25 cellular contexts compared by ENCODE assay signal in genomic region chr1:220631238-220631842, GRCh38. TPM values are rescaled to one million over a fixed set of nuclear protein-coding genes. Genes with fewer than 3 reads are reported as not detected.
DNase-seq lines count a peak whose midpoint lies in the region; ATAC-seq and TF ChIP-seq lines count a peak whose summit lies in the region.
"Had no signal": no experiment of that assay in that cellular context is flagged by ENCODE, and none has a peak within 500 bp of the region (broad histone marks: within the 10 kb centered on the region; RNA-seq: fewer than 3 reads in every experiment).

No MANE protein-coding gene starts in this region.

- no peak overlapping the region for H2BK120ac ChIP-seq in H9 (ENCODE audit: low read depth, low read length, poor library complexity, severe bottlenecking)

- H3K79me1 ChIP-seq in H9 (ENCODE audit: insufficient read depth, low read depth, low read length, poor library complexity, severe bottlenecking): no peaks in the 10 kb centered on the region

- H3K23me2 ChIP-seq in H9 (ENCODE audit: insufficient read length, low read depth, low read length, poor library complexity, severe bottlenecking): no peaks in the 10 kb centered on the region

- H3K4ac ChIP-seq in H9 (ENCODE audit: low read depth, low read length): no peak overlapping the region

- no CpG with 5 or more reads among the region's 4 CpGs for WGBS in H9 (ENCODE audit: extremely low coverage, insufficient read length, low lambda C conversion rate)
- 68% methylated on average over 4 of the region's 4 CpGs for WGBS in mammary epithelial cell (ENCODE audit: low coverage, missing lambda C conversion rate)

- H3K56ac ChIP-seq in H9 (ENCODE audit: insufficient read length, low read depth, low read length): peak overlapping the region; percentile 30

- H3K9me3 Mint-ChIP-seq in H9: no peaks in the 10 kb centered on the region
- H3K9me3 Mint-ChIP-seq in nephron progenitor cell: no peaks in the 10 kb centered on the region
- H3K9me3 Mint-ChIP-seq: activated B cell treated with CpG ODN at 0.5 μM for 24 hours; activated naive CD8-positive, alpha-beta T cell treated with anti-CD3 and anti-CD28 coated beads for 36 hours; activated T-helper 2 cell treated with anti-CD3 and anti-CD28 coated beads, Interferon-gamma antibody, Interleukin-2, Interleukin-4, amounts not matched to agents 10 μg/mL and 5 μg/mL and 100 μg/mL, durations not matched to agents 14 hours and 24 hours and 36 hours; nephron; type B pancreatic cell had no signal

- intact Hi-C loops in mammary epithelial cell (cut with micrococcal nuclease) (no loop called here), sciatic nerve (cut with DNase I) (no loop called here)

- H3K18ac ChIP-seq in H9 (ENCODE audit: insufficient read length, low read depth, low read length): no peak overlapping the region

- H3K27me3 ChIP-seq in H9 (ENCODE audit: insufficient read depth, low read length) (no peaks in the 10 kb centered on the region), mammary epithelial cell (ENCODE audit: insufficient read depth, low read length) (no peaks in the 10 kb centered on the region)
- H3K27me3 ChIP-seq: body of pancreas, colonic mucosa, sigmoid colon had no signal

- H4K91ac ChIP-seq in H9 (ENCODE audit: insufficient read length, low read depth, low read length): no peak overlapping the region

- peak overlapping the region; percentile 56; the same call in 1 of the 2 replicates for H3K14ac ChIP-seq in H9 (ENCODE audit: insufficient read depth, low read length)

- TF ChIP-seq CTCF in H9 (conservative IDR thresholded peaks at IDR 0.05) (no peak), mammary epithelial cell (conservative IDR thresholded peaks at IDR 0.05 in 1 of 2, IDR thresholded peaks at IDR 0.05 in 1 of 2; ENCODE audit: extremely low read depth in 1 of 2, insufficient read depth in 1 of 2, low read depth in 1 of 2, low read length in 2 of 2) (no peak), nephron progenitor cell (IDR thresholded peaks at IDR 0.05) (no peak)

- no peak overlapping the region for H3K27ac ChIP-seq in H9 (ENCODE audit: insufficient read length, low read depth, low read length)
- no peak overlapping the region for H3K27ac ChIP-seq in mammary epithelial cell (ENCODE audit: insufficient read depth, low read depth, low read length)
- H3K27ac ChIP-seq: body of pancreas, colonic mucosa, parathyroid adenoma, sigmoid colon had no signal

- H2BK20ac ChIP-seq in H9 (ENCODE audit: low read depth, low read length, poor library complexity, severe bottlenecking): no peak overlapping the region

- H3K27ac Mint-ChIP-seq in H9 (peak overlapping the region; percentile 0 to 42 (median 27); a peak in 5 of 7 replicates), nephron progenitor cell (peak overlapping the region; percentile 18)
- H3K27ac Mint-ChIP-seq: activated B cell treated with CpG ODN at 0.5 μM for 24 hours; activated naive CD8-positive, alpha-beta T cell treated with anti-CD3 and anti-CD28 coated beads for 36 hours; activated T-helper 2 cell treated with anti-CD3 and anti-CD28 coated beads, Interferon-gamma antibody, Interleukin-2, Interleukin-4, amounts not matched to agents 10 μg/mL and 5 μg/mL and 100 μg/mL, durations not matched to agents 14 hours and 24 hours and 36 hours; nephron; T-helper 17 cell; type B pancreatic cell had no signal

- no peak overlapping the region for H2AFZ ChIP-seq in H9 (ENCODE audit: low read length)
- H2AFZ ChIP-seq in mammary epithelial cell (ENCODE audit: low read depth, low read length): no peak overlapping the region
- H2AFZ ChIP-seq: parathyroid adenoma had no signal

- H3T11ph ChIP-seq in H9 (ENCODE audit: low read length): no peak overlapping the region

- H2BK15ac ChIP-seq in H9 (ENCODE audit: low read depth, low read length): no peak overlapping the region

- H3K9me3 ChIP-seq in H9 (ENCODE audit: control insufficient read depth, low read depth, low read length) (no peaks in the 10 kb centered on the region), mammary epithelial cell (replicated peaks; ENCODE audit: insufficient read depth, low read length) (no peaks in the 10 kb centered on the region)
- H3K9me3 ChIP-seq: body of pancreas, colonic mucosa, sigmoid colon had no signal

- no peak overlapping the region for H2BK12ac ChIP-seq in H9 (ENCODE audit: insufficient read length, low read depth, low read length)

- H3K27me3 Mint-ChIP-seq in H9 (ENCODE audit: low read depth) (no peaks in the 10 kb centered on the region), nephron progenitor cell (ENCODE audit: low read depth, poor library complexity) (no peaks in the 10 kb centered on the region)
- H3K27me3 Mint-ChIP-seq: activated naive CD8-positive, alpha-beta T cell treated with anti-CD3 and anti-CD28 coated beads for 36 hours; type B pancreatic cell had no signal

- dilution Hi-C loops in mammary epithelial cell (cut with HindIII; ENCODE audit: low sequenced_read_pairs): no loop called here

- no peak for ATAC-seq in HG02973 (IDR thresholded peaks at IDR 0.05; ENCODE audit: unreplicated experiment)
- no peak for ATAC-seq in sciatic nerve
- ATAC-seq: body of pancreas, T-helper 17 cell had no signal

- H3K4me3 Mint-ChIP-seq in H9 (no peak overlapping the region), nephron progenitor cell (no peak overlapping the region)
- H3K4me3 Mint-ChIP-seq: activated B cell treated with CpG ODN at 0.5 μM for 24 hours; activated naive CD8-positive, alpha-beta T cell treated with anti-CD3 and anti-CD28 coated beads for 36 hours; nephron; T-helper 17 cell; type B pancreatic cell had no signal

- no peak overlapping the region for H3K23ac ChIP-seq in H9 (ENCODE audit: insufficient read length, low read depth, low read length)

- no peak overlapping the region for H3K9ac ChIP-seq in H9 (ENCODE audit: extremely low read depth, insufficient read length, low read length)
- H3K9ac ChIP-seq in mammary epithelial cell (ENCODE audit: insufficient read depth, low read length): no peak overlapping the region
- H3K9ac ChIP-seq: parathyroid adenoma had no signal

- no TSS peak for BruUV-seq in mammary epithelial cell (replicated peaks; lab: Mats Ljungman, UMichigan)

- H2BK5ac ChIP-seq in H9 (ENCODE audit: insufficient read length, low read length): no peak overlapping the region

- no peak overlapping the region for H3K4me2 ChIP-seq in H9 (ENCODE audit: insufficient read depth, insufficient read length, low read length)
- no peak overlapping the region for H3K4me2 ChIP-seq in mammary epithelial cell (ENCODE audit: insufficient read depth, low read depth, low read length)

- H3K36me3 Mint-ChIP-seq in H9 (ENCODE audit: insufficient read depth in 1 of 3, low read depth in 3 of 3) (peaks cover 13 to 19% (median 18%) of the 10 kb centered on the region in 3 experiments; a peak in 6 of 7 replicates), nephron progenitor cell (ENCODE audit: low read depth) (peaks cover 24% of the 10 kb centered on the region)
- H3K36me3 Mint-ChIP-seq: activated naive CD8-positive, alpha-beta T cell treated with anti-CD3 and anti-CD28 coated beads for 36 hours; type B pancreatic cell had no signal

- H3K4me1 Mint-ChIP-seq in H9: peaks cover 24 to 26% of the 10 kb centered on the region in 2 experiments
- H3K4me1 Mint-ChIP-seq in nephron progenitor cell: no peaks in the 10 kb centered on the region
- H3K4me1 Mint-ChIP-seq: activated B cell treated with CpG ODN at 0.5 μM for 24 hours; activated naive CD8-positive, alpha-beta T cell treated with anti-CD3 and anti-CD28 coated beads for 36 hours; T-helper 17 cell had no signal

- no peak overlapping the region for H3K4me3 ChIP-seq in mammary epithelial cell (replicated peaks in 1 of 3; ENCODE audit: insufficient read depth in 1 of 3, low read depth in 2 of 3, low read length in 3 of 3)
- H3K4me3 ChIP-seq: body of pancreas, colonic mucosa, sigmoid colon had no signal

- no peak overlapping the region for H4K8ac ChIP-seq in H9 (replicated peaks; ENCODE audit: insufficient read length, low read depth, low read length)

- H4K20me1 ChIP-seq in H9 (ENCODE audit: control insufficient read depth, insufficient read depth, insufficient read length): no peaks in the 10 kb centered on the region
- no peaks in the 10 kb centered on the region for H4K20me1 ChIP-seq in mammary epithelial cell (ENCODE audit: insufficient read depth, low read length)

- no peaks in the 10 kb centered on the region for H3K36me3 ChIP-seq in mammary epithelial cell (ENCODE audit: insufficient read depth, low read length)
- H3K36me3 ChIP-seq: colonic mucosa had no signal

- peaks cover 7% of the 10 kb centered on the region; the same call in 1 of the 2 replicates for H3K4me1 ChIP-seq in H9 (ENCODE audit: insufficient read depth, low read length)
- H3K4me1 ChIP-seq in mammary epithelial cell (ENCODE audit: insufficient read depth, low read length): no peaks in the 10 kb centered on the region
- H3K4me1 ChIP-seq: body of pancreas, colonic mucosa, parathyroid adenoma, sigmoid colon had no signal

- in situ Hi-C loops in mammary epithelial cell (cut with MboI; ENCODE audit: low sequenced_read_pairs in 2 of 2): no loop called here

- H3K79me2 ChIP-seq in H9 (ENCODE audit: insufficient read depth, low read length) (no peaks in the 10 kb centered on the region), mammary epithelial cell (ENCODE audit: insufficient read depth, low read length) (no peaks in the 10 kb centered on the region)
- H3K79me2 ChIP-seq: parathyroid adenoma had no signal

- no peak for DNase-seq in H9
- peak; percentile 5 for DNase-seq in MV-4-11 (lab: John Stamatoyannopoulos, UW)
- peak; percentile 9 for DNase-seq in mammary epithelial cell
- no peak for DNase-seq in nephron progenitor cell
- no peak for DNase-seq in NCI-H1436 treated with DMSO at 0.1 percent for 48 hours (lab: John Stamatoyannopoulos, UW)
- DNase-seq in sciatic nerve (ENCODE audit: low spot score): no peak
- DNase-seq in NCI-H526 (lab: John Stamatoyannopoulos, UW): no peak
- DNase-seq: activated B cell treated with CpG ODN at 0.5 μM for 24 hours; activated CD4-positive, alpha-beta T cell treated with anti-CD3 and anti-CD28 coated beads, Interleukin-2, amount 50 U/mL, for 48 hours; activated CD8-positive, alpha-beta memory T cell treated with anti-CD3 and anti-CD28 coated beads, Interleukin-2, amount 50 U/mL, for 48 hours; activated naive CD8-positive, alpha-beta T cell treated with anti-CD3 and anti-CD28 coated beads for 36 hours; AML-193; body of pancreas; colonic mucosa; GOT3; NCI-H1048; NCI-H226; sigmoid colon; stimulated activated CD8-positive, alpha-beta memory T cell treated with anti-CD3 and anti-CD28 coated beads, Interleukin-4, amount 100 ng/mL, for 48 hours; T-helper 17 cell had no signal

- CTCF ChIA-PET in mammary epithelial cell (lab: Charles Lee; ENCODE audit: low non-redundant PET): no interaction called here

- H2AK5ac ChIP-seq in H9 (ENCODE audit: insufficient read length, low read length): no peak overlapping the region

- no peak overlapping the region for H4K5ac ChIP-seq in H9 (ENCODE audit: insufficient read length, low read depth, low read length)

RNA-seq across cellular contexts. Expression of gene C1orf115, which starts 58.8 kb away (rescaled TPM):
- total RNA-seq in H9 (2021) (6.0 and 7.3 TPM in 2 replicates), mammary epithelial cell (1 to 10 TPM in 1 of 2 donors, under 1 TPM in 1; 0.83 to 1.3 TPM), sciatic nerve (24.3 TPM)
- 1.1 TPM for polyA plus RNA-seq in mammary epithelial cell
- polyA minus RNA-seq in mammary epithelial cell: 1.5 TPM

Comparison
In these comparisons a context has a peak if more than half of its experiments do, and no peak if none do; other contexts are left out.
1. DNase-seq: peak in MV-4-11 (single experiment) and mammary epithelial cell (single experiment); none in H9 (single experiment), nephron progenitor cell (single experiment), NCI-H1436 treated with DMSO at 0.1 percent for 48 hours (single experiment), sciatic nerve (single experiment) and NCI-H526 (0 of 2).